ENCODE assay signal across 25 cellular contexts in the genomic region with DNA sequence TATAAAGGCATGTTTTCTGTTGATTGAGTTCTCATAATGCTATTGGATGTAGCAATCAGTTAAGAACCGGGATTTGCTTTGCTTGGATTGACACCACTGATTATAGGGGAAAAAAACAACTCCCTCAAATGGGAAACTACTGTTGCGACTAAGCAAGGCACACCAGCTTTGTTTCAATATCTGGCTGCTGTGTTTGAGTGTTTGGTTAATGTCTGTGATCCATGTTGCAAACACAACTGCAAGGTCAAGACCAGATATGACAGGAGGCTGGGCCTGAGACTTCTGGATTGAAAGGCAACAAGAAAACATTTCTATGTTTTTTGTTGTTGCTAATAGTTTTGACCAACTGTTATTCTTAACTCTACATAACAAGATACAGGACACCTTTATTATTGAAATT. TPM values are rescaled to one million over a fixed set of nuclear protein-coding genes. Genes with fewer than 3 reads are reported as not detected.
DNase-seq lines count a peak whose midpoint lies in the region; ATAC-seq, FAIRE-seq and TF ChIP-seq lines count a peak whose summit lies in the region.
"Had no signal": no experiment of that assay in that cellular context is flagged by ENCODE, and none has a peak within 500 bp of the region (broad histone marks: within the 10 kb centered on the region; RNA-seq: fewer than 3 reads in every experiment).

No MANE protein-coding gene starts in this region.

- DNase-seq in Right ventricle myocardium superior (no peak), cardiac septum (ENCODE audit: low spot score) (no peak), GM12891 (ENCODE audit: insufficient read length, low spot score) (no peak), left lobe of liver (ENCODE audit: low spot score) (no peak), sciatic nerve (ENCODE audit: low spot score) (no peak)
- DNase-seq: 8988T; ACHN; BE2C; CD8-positive, alpha-beta memory T cell; DMS153; GM23248; H7; HFFc6; NCI-H1048; NCI-H1417; NCI-H1694; NCI-H2029 treated with DMSO at 0.1 percent for 48 hours; NCI-H2227 treated with DMSO at 0.1 percent for 48 hours; NCI-H526 treated with DMSO at 0.1 percent for 48 hours; RPMI8226; SHP77 treated with DMSO at 0.1 percent for 48 hours had no signal

- TF ChIP-seq CTCF in parathyroid adenoma (IDR thresholded peaks at IDR 0.05): no peak

- ATAC-seq in Right ventricle myocardium superior (ENCODE audit: poor library complexity) (peak; percentile 45), left lobe of liver (peak; percentile 43), HG03097 (IDR thresholded peaks at IDR 0.05; ENCODE audit: low FRiP score, unreplicated experiment) (no peak), HG02610 (IDR thresholded peaks at IDR 0.05; ENCODE audit: unreplicated experiment) (no peak), sciatic nerve (no peak)

- no peak overlapping the region for H2AFZ ChIP-seq in parathyroid adenoma
- H2AFZ ChIP-seq: GM23248 had no signal

- H3K27ac ChIP-seq in parathyroid adenoma: peak overlapping the region; percentile 72
- H3K27ac ChIP-seq: HL-60 had no signal

- intact Hi-C loops in Right ventricle myocardium superior (cut with DNase I): no loop called here
- intact Hi-C loops in cardiac septum (cut with DNase I): no loop called here
- intact Hi-C loops in sciatic nerve (cut with DNase I): no loop called here

- FAIRE-seq in GM12891 (lab: Jason Lieb, UNC): peak; percentile 9

- TF ChIP-seq POLR2A in GM12891 (IDR thresholded peaks at IDR 0.05; ENCODE audit: low read depth, low read length): no peak

- H3K4me3 ChIP-seq in parathyroid adenoma (ENCODE audit: low read depth, low read length): peak overlapping the region; percentile 8
- H3K4me3 ChIP-seq: GM23248 had no signal

- no peaks in the 10 kb centered on the region for H3K79me2 ChIP-seq in parathyroid adenoma

- H3K27me3 ChIP-seq in parathyroid adenoma (ENCODE audit: control insufficient read depth, insufficient read depth, low read length): no peaks in the 10 kb centered on the region
- H3K27me3 ChIP-seq: BE2C had no signal

- no peaks in the 10 kb centered on the region for H3K9me3 ChIP-seq in parathyroid adenoma (ENCODE audit: control insufficient read depth, low read length)
- H3K9me3 ChIP-seq: BE2C had no signal

- peaks cover 14% of the 10 kb centered on the region for H3K4me1 ChIP-seq in parathyroid adenoma

- peak overlapping the region; percentile 52 for H3K4me2 ChIP-seq in parathyroid adenoma (ENCODE audit: low read length)

- H3K36me3 ChIP-seq in parathyroid adenoma (ENCODE audit: control insufficient read depth, insufficient read depth, low read length): no peaks in the 10 kb centered on the region

- H3K9ac ChIP-seq in parathyroid adenoma: no peak overlapping the region
- H3K9ac ChIP-seq: GM23248 had no signal

TF ChIP-seq in GM12891, 5 proteins besides CTCF, POLR2A, EP300 and RAD21:
- no peak for TF ChIP-seq POLR2AphosphoS5 (IDR thresholded peaks at IDR 0.05; ENCODE audit: low read depth, low read length)
- no peak for TF ChIP-seq POU2F2 (IDR thresholded peaks at IDR 0.05; ENCODE audit: low read depth, low read length)
- TF ChIP-seq PAX5 (IDR thresholded peaks at IDR 0.05; ENCODE audit: insufficient read depth, low read length, severe bottlenecking): no peak
TF ChIP-seq in GM12891: peak in this region for 0.

RNA-seq across cellular contexts. Expression of a gene that starts 50.7 kb away (rescaled TPM):
- 47.2 TPM for total RNA-seq in Right ventricle myocardium superior
- 58.8 TPM for total RNA-seq in cardiac septum
- 8.2 TPM for polyA plus RNA-seq in GM12891 (2012; ENCODE audit: low read depth, missing spikeins)
- 12.7 TPM for total RNA-seq in left lobe of liver
- 64.0 TPM for total RNA-seq in sciatic nerve

Comparison
In these comparisons a context has a peak if more than half of its experiments do, and no peak if none do; other contexts are left out.
1. ATAC-seq: peak in Right ventricle myocardium superior (single experiment) and left lobe of liver (single experiment); none in HG03097 (single experiment), HG02610 (single experiment) and sciatic nerve (single experiment).